Comparison of ENCODE assay signal across 26 cellular contexts in the genomic region with DNA sequence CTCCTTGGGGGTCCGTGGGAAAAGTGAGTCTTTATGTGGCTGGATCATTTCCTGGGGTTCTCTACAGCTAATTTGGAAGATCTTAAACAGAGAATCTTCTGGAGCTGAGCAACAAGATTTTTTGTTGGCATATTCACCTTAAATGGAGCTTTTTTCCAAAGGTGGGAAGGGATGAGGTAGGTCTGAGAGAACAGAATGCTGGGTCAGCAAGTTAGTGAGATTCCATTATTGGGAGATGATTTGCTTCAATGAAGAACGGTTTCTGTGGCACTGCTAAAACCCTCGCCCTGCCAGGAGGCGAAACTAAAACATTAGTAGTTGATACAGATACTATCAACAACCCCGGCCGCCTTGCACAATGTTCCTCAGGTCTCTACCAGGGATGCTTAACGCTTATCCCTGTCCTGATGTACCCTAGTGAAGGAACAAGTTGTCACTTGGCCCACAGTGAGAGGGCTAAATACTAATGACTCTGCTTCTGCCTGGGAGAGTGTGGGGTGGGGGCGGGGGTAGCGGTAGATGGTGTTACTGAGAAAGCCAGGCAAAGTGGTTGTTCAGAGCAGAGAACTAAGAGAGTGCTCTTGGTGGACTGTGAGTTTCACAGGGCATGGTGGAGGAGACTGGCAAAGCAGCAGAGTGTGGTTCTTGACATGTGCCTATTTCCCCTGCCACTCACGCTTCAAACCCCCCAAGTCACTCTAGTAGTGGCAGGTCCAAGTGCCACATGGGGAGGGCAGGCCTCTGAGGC.
DNase-seq lines count a peak whose midpoint lies in the region; ATAC-seq and TF ChIP-seq lines count a peak whose summit lies in the region.
"Had no signal": no experiment of that assay in that cellular context is flagged by ENCODE, and none has a peak within 500 bp of the region (broad histone marks: within the 10 kb centered on the region; RNA-seq: fewer than 3 reads in every experiment).

No MANE protein-coding gene starts in this region.

- no peak for ATAC-seq in HG03439 (IDR thresholded peaks at IDR 0.05; ENCODE audit: unreplicated experiment)
- ATAC-seq: HCT116; stimulated activated memory B cell treated with anti-CD40 and anti-IgM and Interleukin-4, amounts not matched to agents 10 μg/mL and 1 μg/mL and 100 μg/mL, for 72 hours had no signal

- H3K27me3 ChIP-seq in breast epithelium (no peaks in the 10 kb centered on the region), PC-9 (ENCODE audit: insufficient read depth, low read depth) (no peaks in the 10 kb centered on the region), esophagus squamous epithelium (no peaks in the 10 kb centered on the region), smooth muscle cell (ENCODE audit: low read depth) (no peaks in the 10 kb centered on the region)
- H3K27me3 ChIP-seq: spleen had no signal

- H3K79me2 ChIP-seq in PC-9 (ENCODE audit: low read depth), result peaks cover 95% of the 10 kb centered on the region
- peaks cover 53% of the 10 kb centered on the region for H3K79me2 ChIP-seq in smooth muscle cell (ENCODE audit: low read depth)

- TF ChIP-seq POLR2A in breast epithelium (IDR thresholded peaks at IDR 0.05) (no peak), esophagus squamous epithelium (IDR thresholded peaks at IDR 0.05) (no peak)

- H2AFZ ChIP-seq in PC-9, result no peak overlapping the region
- H2AFZ ChIP-seq in smooth muscle cell (ENCODE audit: low read depth), result no peak overlapping the region

- CTCF ChIA-PET in MCF 10A (lab: Yijun Ruan, JAX), result interaction anchor here (0.6 to 0.7 kb wide), 2 partner anchors 266 to 907 kb away, joined by 3 to 4 read pairs; no protein-coding TSS in a partner anchor
- CTCF ChIA-PET in PC-9 (lab: Charles Lee), result interaction anchor here (0.5 to 0.6 kb wide), 2 partner anchors 125 to 238 kb away, joined by 3 read pairs; a partner anchor contains a TSS

- intact Hi-C loops in breast epithelium (cut with DNase I; ENCODE audit: low total_unique reads), result no loop called here
- intact Hi-C loops in MCF 10A (cut with micrococcal nuclease), result no loop called here
- intact Hi-C loops in PC-9 (cut with micrococcal nuclease; ENCODE audit: unreplicated experiment), result no loop called here
- intact Hi-C loops in esophagus squamous epithelium (cut with DNase I), result no loop called here

- no peak for TF ChIP-seq CTCF in breast epithelium (IDR thresholded peaks at IDR 0.05)
- no peak for TF ChIP-seq CTCF in MCF 10A (IDR thresholded peaks at IDR 0.05; ENCODE audit: unreplicated experiment)
- TF ChIP-seq CTCF in PC-9 (conservative IDR thresholded peaks at IDR 0.05), result no peak
- TF ChIP-seq CTCF in esophagus squamous epithelium (IDR thresholded peaks at IDR 0.05), result no peak
- no peak for TF ChIP-seq CTCF in smooth muscle cell (IDR thresholded peaks at IDR 0.05; ENCODE audit: borderline replicate concordance, insufficient read depth, poor library complexity, severe bottlenecking)

- no peaks in the 10 kb centered on the region for H3K9me3 Mint-ChIP-seq in MCF 10A (ENCODE audit: unreplicated experiment)
- H3K9me3 Mint-ChIP-seq: activated naive CD4-positive, alpha-beta T cell treated with anti-CD3 and anti-CD28 coated beads for 36 hours; stimulated activated memory B cell treated with anti-CD40 and anti-IgM and Interleukin-4, amounts not matched to agents 10 μg/mL and 1 μg/mL and 100 μg/mL, for 72 hours; T-helper 1 cell treated with Interleukin-12 subunit alpha and Interleukin-12 subunit beta and Interleukin-4 antibody, amounts not matched to agents 30 μg/mL and 1 μg/mL, for 36 hours had no signal

- BruUV-seq in MCF 10A (replicated peaks; lab: Mats Ljungman, UMichigan), result no TSS peak
- BruUV-seq in PC-9 (replicated peaks; lab: Mats Ljungman, UMichigan), result no TSS peak

- H3K9me3 ChIP-seq in breast epithelium (no peaks in the 10 kb centered on the region), PC-9 (ENCODE audit: insufficient read depth, low read depth) (no peaks in the 10 kb centered on the region), esophagus squamous epithelium (no peaks in the 10 kb centered on the region), smooth muscle cell (replicated peaks; ENCODE audit: low read depth) (no peaks in the 10 kb centered on the region)
- H3K9me3 ChIP-seq: spleen, thoracic aorta had no signal

- POLR2A ChIA-PET in MCF 10A (lab: Yijun Ruan, JAX), result interaction anchor here (0.7 to 1.0 kb wide), 4 partner anchors 8 to 24 kb away, joined by 3 read pairs; no protein-coding TSS in a partner anchor
- POLR2A ChIA-PET in PC-9 (lab: Charles Lee; ENCODE audit: unreplicated experiment), result no interaction called here

- no peak overlapping the region for H3K4me3 ChIP-seq in breast epithelium
- no peak overlapping the region for H3K4me3 ChIP-seq in PC-9
- no peak overlapping the region for H3K4me3 ChIP-seq in esophagus squamous epithelium
- no peak overlapping the region for H3K4me3 ChIP-seq in smooth muscle cell
- H3K4me3 ChIP-seq: lung, spleen, thoracic aorta had no signal

- H3K27ac ChIP-seq in breast epithelium (peak overlapping the region; percentile 22 to 35), PC-9 (peak overlapping the region; percentile 66), esophagus squamous epithelium (peak overlapping the region in 3 of 4 donors; percentile 44 to 76 (median 59)), smooth muscle cell (ENCODE audit: low read depth) (peak overlapping the region; percentile 53), substantia nigra (ENCODE audit: low read depth, low read length, poor library complexity, severe bottlenecking) (no peak overlapping the region)
- H3K27ac ChIP-seq: RWPE1, spleen, thoracic aorta had no signal

- H3K4me2 ChIP-seq in PC-9 (peak overlapping the region; percentile 21), smooth muscle cell (no peak overlapping the region)

- no peak overlapping the region for H3K9ac ChIP-seq in smooth muscle cell (ENCODE audit: low read depth)

- H3K27ac Mint-ChIP-seq in MCF 10A (ENCODE audit: low read depth, unreplicated experiment), result no peak overlapping the region
- H3K27ac Mint-ChIP-seq: activated naive CD4-positive, alpha-beta T cell treated with anti-CD3 and anti-CD28 coated beads for 36 hours; stimulated activated memory B cell treated with anti-CD40 and anti-IgM and Interleukin-4, amounts not matched to agents 10 μg/mL and 1 μg/mL and 100 μg/mL, for 72 hours; T-helper 1 cell treated with Interleukin-12 subunit alpha and Interleukin-12 subunit beta and Interleukin-4 antibody, amounts not matched to agents 30 μg/mL and 1 μg/mL, for 36 hours had no signal

- H3K36me3 ChIP-seq in breast epithelium (no peaks in the 10 kb centered on the region), PC-9 (ENCODE audit: low read depth) (no peaks in the 10 kb centered on the region), esophagus squamous epithelium (no peaks in the 10 kb centered on the region), smooth muscle cell (ENCODE audit: low read depth) (no peaks in the 10 kb centered on the region)
- H3K36me3 ChIP-seq: spleen, thoracic aorta had no signal

- no peak overlapping the region for H3K4me3 Mint-ChIP-seq in MCF 10A (ENCODE audit: unreplicated experiment)
- H3K4me3 Mint-ChIP-seq: activated naive CD4-positive, alpha-beta T cell treated with anti-CD3 and anti-CD28 coated beads for 36 hours; stimulated activated memory B cell treated with anti-CD40 and anti-IgM and Interleukin-4, amounts not matched to agents 10 μg/mL and 1 μg/mL and 100 μg/mL, for 72 hours; T-helper 1 cell treated with Interleukin-12 subunit alpha and Interleukin-12 subunit beta and Interleukin-4 antibody, amounts not matched to agents 30 μg/mL and 1 μg/mL, for 36 hours had no signal

- H3K4me1 ChIP-seq in breast epithelium (no peaks in the 10 kb centered on the region), PC-9 (replicated peaks; ENCODE audit: insufficient read depth) (peaks cover 35% of the 10 kb centered on the region), esophagus squamous epithelium (peaks cover 7 to 64% (median 26%) of the 10 kb centered on the region in 3 donors), smooth muscle cell (ENCODE audit: low read depth) (no peaks in the 10 kb centered on the region)

- no peaks in the 10 kb centered on the region for H3K27me3 Mint-ChIP-seq in MCF 10A (ENCODE audit: insufficient read depth, unreplicated experiment)
- H3K27me3 Mint-ChIP-seq: stimulated activated memory B cell treated with anti-CD40 and anti-IgM and Interleukin-4, amounts not matched to agents 10 μg/mL and 1 μg/mL and 100 μg/mL, for 72 hours had no signal

- H3K4me1 Mint-ChIP-seq in MCF 10A (ENCODE audit: insufficient read depth, unreplicated experiment), result peaks cover 14% of the 10 kb centered on the region

- DNase-seq in breast epithelium (ENCODE audit: low spot score in 2 of 2), result no peak
- DNase-seq in MCF 10A (ENCODE audit: unreplicated experiment), result no peak
- no peak for DNase-seq in PC-9
- no peak for DNase-seq in esophagus squamous epithelium (lab: John Stamatoyannopoulos, UW)
- DNase-seq in smooth muscle cell (lab: John Stamatoyannopoulos, UW; ENCODE audit: unreplicated experiment), result no peak
- DNase-seq in substantia nigra (lab: John Stamatoyannopoulos, UW), result no peak
- no peak for DNase-seq in activated gamma-delta T cell treated with Interleukin-2 at 50 U/mL for 16 hours
- DNase-seq: activated CD4-positive, alpha-beta T cell treated with anti-CD3 and anti-CD28 coated beads, Interleukin-2, amount 50 U/mL, for 1 hour; activated naive CD4-positive, alpha-beta T cell treated with anti-CD3 and anti-CD28 coated beads for 36 hours; C1 segment of cervical spinal cord; cortex of kidney; EL; kidney; NCI-H1092; NCI-H187; NCI-H748 treated with DMSO at 0.1 percent for 48 hours; nucleus accumbens; spleen; stimulated activated CD4-positive, alpha-beta T cell treated with anti-CD3 and anti-CD28 coated beads, Interleukin-2, amount 100 ng/mL, for 48 hours had no signal

- H3K9me2 ChIP-seq in PC-9 (ENCODE audit: insufficient read depth), result no peaks in the 10 kb centered on the region

- H3F3A ChIP-seq in PC-9 (ENCODE audit: insufficient read depth, low read depth) (peaks cover 33% of the 10 kb centered on the region), smooth muscle cell (ENCODE audit: low read depth) (no peaks in the 10 kb centered on the region)

- peaks cover 5% of the 10 kb centered on the region for H3K36me3 Mint-ChIP-seq in MCF 10A (ENCODE audit: insufficient read depth, unreplicated experiment)

- 89 to 92% methylated on average over 9 to 10 of the region's 10 CpGs for WGBS in esophagus squamous epithelium, 2 donors
- WGBS in smooth muscle cell (ENCODE audit: low lambda C conversion rate), result 89% methylated on average over 10 of the region's 10 CpGs

- H4K20me1 ChIP-seq in PC-9 (ENCODE audit: insufficient read depth) (peaks cover 45% of the 10 kb centered on the region), smooth muscle cell (ENCODE audit: low read depth) (peaks cover 100% of the 10 kb centered on the region)
